In genomic region chr22:41523464-41524221, GRCh38 we compare ENCODE assay signal across 9 cellular contexts. TPM values are rescaled to one million over a fixed set of nuclear protein-coding genes. Genes with fewer than 3 reads are reported as not detected.
A peak's percentile ranks its signal among the peaks of the same experiment; 100 is the strongest.
DNase-seq lines count a peak whose midpoint lies in the region; ATAC-seq and TF ChIP-seq lines count a peak whose summit lies in the region.
"Had no signal": no experiment of that assay in that cellular context is flagged by ENCODE, and none has a peak within 500 bp of the region (broad histone marks: within the 10 kb centered on the region; RNA-seq: fewer than 3 reads in every experiment).

No MANE protein-coding gene starts in this region.

- DNase-seq in brain pericyte (ENCODE audit: low read depth, low spot score): peak; percentile 46
- DNase-seq in right lobe of liver: no peak
- DNase-seq in testis: no peak
- no peak for DNase-seq in stimulated activated CD4-positive, alpha-beta T cell treated with anti-CD3 and anti-CD28 coated beads, Interleukin-4, amount 100 ng/mL, for 1 hour
- DNase-seq in NCI-H187 (lab: John Stamatoyannopoulos, UW): no peak
- DNase-seq in inferior parietal cortex (ENCODE audit: extremely low spot score): no peak
- DNase-seq: activated naive CD8-positive, alpha-beta T cell treated with anti-CD3 and anti-CD28 coated beads, Interleukin-2, amount 10 ng/mL, durations not matched to agents 7 days and 5 days; NCI-H82 had no signal

- H3K4me3 ChIP-seq in HUES64 (ENCODE audit: low read length) (no peak overlapping the region), right lobe of liver (no peak overlapping the region), testis (no peak overlapping the region)

- H3K36me3 ChIP-seq in HUES64 (ENCODE audit: insufficient read depth, low read length): peaks cover 64% of the 10 kb centered on the region
- peaks cover 0 to 38% (median 15%) of the 10 kb centered on the region in 4 donors for H3K36me3 ChIP-seq in right lobe of liver
- H3K36me3 ChIP-seq in testis (ENCODE audit: low read depth, missing control alignments): no peaks in the 10 kb centered on the region

- no peak overlapping the region; the same call in 1 of the 2 replicates for H3K9ac ChIP-seq in HUES64 (ENCODE audit: low read depth, low read length)

- H3K4me1 ChIP-seq in HUES64 (ENCODE audit: insufficient read depth, low read length) (no peaks in the 10 kb centered on the region), right lobe of liver (peaks cover 0 to 46% (median 21%) of the 10 kb centered on the region in 4 donors), testis (peaks cover 34% of the 10 kb centered on the region)

- TF ChIP-seq POLR2A in right lobe of liver (IDR thresholded peaks at IDR 0.05) (no peak), testis (IDR thresholded peaks at IDR 0.05) (no peak)

- H3K9me3 ChIP-seq in HUES64 (ENCODE audit: insufficient read depth, low read depth, low read length) (no peaks in the 10 kb centered on the region), right lobe of liver (no peaks in the 10 kb centered on the region), testis (no peaks in the 10 kb centered on the region)

- ATAC-seq in right lobe of liver: peak; percentile 18 to 24 (median 23)

- WGBS in HUES64: 93% methylated on average over 21 of the region's 21 CpGs
- WGBS in right lobe of liver (ENCODE audit: insufficient coverage, low coverage, low lambda C conversion rate, missing lambda C conversion rate): 33% methylated on average over 1 of the region's 21 CpGs
- WGBS in testis, 2 donors: 37 to 50% methylated on average over 15 to 21 of the region's 21 CpGs

- H3K27ac ChIP-seq in HUES64 (ENCODE audit: low read depth, low read length): peak overlapping the region; percentile 41; the same call in 1 of the 2 replicates
- H3K27ac ChIP-seq in right lobe of liver: peak overlapping the region; percentile 66 to 83 (median 73)
- peak overlapping the region; percentile 81 to 83 for H3K27ac ChIP-seq in testis

- intact Hi-C loops in right lobe of liver (cut with DNase I) (no loop called here), testis (cut with DNase I; ENCODE audit: low total_unique reads) (no loop called here)

- H3K27me3 ChIP-seq in HUES64 (ENCODE audit: insufficient read depth, low read length): no peaks in the 10 kb centered on the region
- no peaks in the 10 kb centered on the region for H3K27me3 ChIP-seq in right lobe of liver
- H3K27me3 ChIP-seq in testis: no peaks in the 10 kb centered on the region

- TF ChIP-seq CTCF in right lobe of liver (IDR thresholded peaks at IDR 0.05) (no peak), testis (IDR thresholded peaks at IDR 0.05) (no peak)

RNA-seq across cellular contexts. Expression of gene POLR3H, which starts 20.6 kb away (rescaled TPM):
- 25.8 TPM for polyA plus RNA-seq in HUES64 (2013, experiment 1 of 2)
- polyA plus RNA-seq in HUES64 (2013, experiment 2 of 2): 21.9 TPM
- total RNA-seq in right lobe of liver (10 to 100 TPM in 5 of 6 experiments, 1 to 10 TPM in 1; 9.5 to 23.0 (median 18.0) TPM), testis (10 to 100 TPM; 23.3 to 24.6 TPM)
- polyA plus RNA-seq in testis (ENCODE audit: insufficient read depth, low read depth, low replicate concordance): 38.9 TPM

RNA-seq across cellular contexts. Expression of gene CSDC2, which starts 37.2 kb away (rescaled TPM):
- polyA plus RNA-seq in HUES64 (2013, experiment 1 of 2): 0.85 TPM
- polyA plus RNA-seq in HUES64 (2013, experiment 2 of 2): 0.63 TPM
- total RNA-seq in right lobe of liver (1 to 10 TPM in 1 of 6 experiments, under 1 TPM in 4, not detected in 1; 0.31 to 3.8 (median 0.37) TPM), testis (10 to 100 TPM; 76.5 to 87.0 TPM)
- polyA plus RNA-seq in testis (ENCODE audit: insufficient read depth, low read depth, low replicate concordance): 50.1 TPM
- total RNA-seq: activated naive CD8-positive, alpha-beta T cell treated with anti-CD3 and anti-CD28 coated beads, Interleukin-2, amount 10 ng/mL, durations not matched to agents 7 days and 5 days had no signal

RNA-seq across cellular contexts. Expression of gene ACO2, which starts 54.7 kb away (rescaled TPM):
- polyA plus RNA-seq in HUES64 (2013, experiment 1 of 2): 49.8 TPM
- 54.2 TPM for polyA plus RNA-seq in HUES64 (2013, experiment 2 of 2)
- total RNA-seq in right lobe of liver (100 to 1,000 TPM in 2 of 6 experiments, 10 to 100 TPM in 4; 62.6 to 135 (median 66.8) TPM), testis (100 to 1,000 TPM; 133 to 178 TPM)
- polyA plus RNA-seq in testis (ENCODE audit: insufficient read depth, low read depth, low replicate concordance): 113 TPM

RNA-seq across cellular contexts. Expression of gene PHF5A, which starts 55.2 kb away (rescaled TPM):
- polyA plus RNA-seq in HUES64 (2013, experiment 1 of 2): 105 TPM
- 101 TPM for polyA plus RNA-seq in HUES64 (2013, experiment 2 of 2)
- total RNA-seq in right lobe of liver (10 to 100 TPM; 12.1 to 20.7 (median 14.5) TPM), testis (10 to 100 TPM; 33.7 to 35.1 TPM)
- 42.8 TPM for polyA plus RNA-seq in testis (ENCODE audit: insufficient read depth, low read depth, low replicate concordance)

Comparison
In these comparisons a context has a peak if more than half of its experiments do, and no peak if none do; other contexts are left out.
1. RNA of gene CSDC2, which starts 37.2 kb away (total RNA-seq): 76.5 to 87.0 TPM in testis; 0.31 to 3.8 TPM in right lobe of liver; every median in the first group is over 10 times any median in the second.
2. Peak in every context shown above with its lines, with median percentiles within 50 percentile points of each other: H3K27ac ChIP-seq.